In genomic region chr11:133934599-133935550, GRCh38 we compare ENCODE assay signal across 8 cellular contexts. TPM values are rescaled to one million over a fixed set of nuclear protein-coding genes. Genes with fewer than 3 reads are reported as not detected.
DNase-seq lines count a peak whose midpoint lies in the region; ATAC-seq and FAIRE-seq lines count a peak whose summit lies in the region.

No MANE protein-coding gene starts in this region.

- H3K27me3 Mint-ChIP-seq in activated naive CD8-positive, alpha-beta T cell treated with anti-CD3 and anti-CD28 coated beads, Interleukin-2, amount 50 U/mL, for 24 hours = no peaks in the 10 kb centered on the region

- ATAC-seq in activated naive CD8-positive, alpha-beta T cell treated with anti-CD3 and anti-CD28 coated beads, Interleukin-2, amount 50 U/mL, for 24 hours = peak; percentile 65
- ATAC-seq in GM19395 (IDR thresholded peaks at IDR 0.05; ENCODE audit: unreplicated experiment) (no peak), HG03520 (IDR thresholded peaks at IDR 0.05; ENCODE audit: unreplicated experiment) (no peak)

- FAIRE-seq in urothelium cell line (lab: Jason Lieb, UNC) = no peak

- peaks cover 8% of the 10 kb centered on the region for H3K4me1 Mint-ChIP-seq in activated naive CD8-positive, alpha-beta T cell treated with anti-CD3 and anti-CD28 coated beads, Interleukin-2, amount 50 U/mL, for 24 hours

- H3K4me3 Mint-ChIP-seq in activated naive CD8-positive, alpha-beta T cell treated with anti-CD3 and anti-CD28 coated beads, Interleukin-2, amount 50 U/mL, for 24 hours = no peak overlapping the region

- no peak overlapping the region for H3K27ac Mint-ChIP-seq in activated naive CD8-positive, alpha-beta T cell treated with anti-CD3 and anti-CD28 coated beads, Interleukin-2, amount 50 U/mL, for 24 hours

- peak; percentile 35 for DNase-seq in stimulated activated CD4-positive, alpha-beta T cell treated with anti-CD3 and anti-CD28 coated beads, Interleukin-15, amount 100 ng/mL, for 24 hours
- DNase-seq in stimulated activated CD4-positive, alpha-beta T cell treated with anti-CD3 and anti-CD28 coated beads, Interleukin-4, amount 100 ng/mL, for 24 hours = no peak
- DNase-seq in activated naive CD8-positive, alpha-beta T cell treated with anti-CD3 and anti-CD28 coated beads, Interleukin-2, amount 50 U/mL, for 24 hours = no peak
- DNase-seq in iris pigment epithelial cell (ENCODE audit: low read depth) = peak; percentile 52
- peak; percentile 77 for DNase-seq in urothelium cell line (ENCODE audit: low spot score)
- no peak for DNase-seq in dermis blood vessel endothelial cell

- peaks cover 30% of the 10 kb centered on the region for H3K36me3 Mint-ChIP-seq in activated naive CD8-positive, alpha-beta T cell treated with anti-CD3 and anti-CD28 coated beads, Interleukin-2, amount 50 U/mL, for 24 hours (ENCODE audit: low read depth)

- H3K9me3 Mint-ChIP-seq in activated naive CD8-positive, alpha-beta T cell treated with anti-CD3 and anti-CD28 coated beads, Interleukin-2, amount 50 U/mL, for 24 hours = no peaks in the 10 kb centered on the region

RNA-seq across cellular contexts. Expression of gene IGSF9B, which starts 21.9 kb away (rescaled TPM):
- 0.05 and 0.17 TPM in 2 replicates for total RNA-seq in dermis blood vessel endothelial cell

Comparison
In these comparisons a context has a peak if more than half of its experiments do, and no peak if none do; other contexts are left out.
1. DNase-seq: peak in stimulated activated CD4-positive, alpha-beta T cell treated with anti-CD3 and anti-CD28 coated beads, Interleukin-15, amount 100 ng/mL, for 24 hours (single experiment), iris pigment epithelial cell (single experiment) and urothelium cell line (single experiment); none in stimulated activated CD4-positive, alpha-beta T cell treated with anti-CD3 and anti-CD28 coated beads, Interleukin-4, amount 100 ng/mL, for 24 hours (single experiment), activated naive CD8-positive, alpha-beta T cell treated with anti-CD3 and anti-CD28 coated beads, Interleukin-2, amount 50 U/mL, for 24 hours (single experiment) and dermis blood vessel endothelial cell (single experiment).